In the genomic region with DNA sequence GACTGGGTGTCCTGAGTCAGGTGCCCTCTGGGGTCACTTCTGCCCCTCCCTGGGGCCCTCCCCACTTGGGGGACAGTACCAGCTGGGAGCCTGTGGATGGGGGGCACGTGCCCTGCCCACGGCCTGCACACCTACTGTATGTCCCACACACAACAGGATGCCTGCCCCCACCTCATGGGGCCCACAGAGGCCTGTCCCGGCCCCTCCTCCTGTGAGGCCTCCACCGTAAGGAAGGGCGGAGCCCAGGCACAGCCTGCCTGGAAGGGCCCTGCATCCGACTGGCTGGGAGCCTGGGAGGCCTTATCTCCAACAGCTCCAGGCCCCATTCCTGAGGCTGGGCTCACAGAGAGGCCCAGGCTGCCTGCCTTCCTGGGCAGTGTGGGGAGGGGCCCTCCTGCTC, we compare ENCODE assay signal across 1 cellular context.
TF ChIP-seq lines count a peak whose summit lies in the region.

No MANE protein-coding gene starts in this region.

TF ChIP-seq in HepG2, 621 proteins besides CTCF, POLR2A, EP300 and RAD21:
- TF ChIP-seq KLF15 (CRISPR knock-in tag; IDR thresholded peaks at IDR 0.05; ENCODE audit: borderline replicate concordance): no peak
- 0 out of 2 replicates have a peak, but pooled peaks have one; percentile 26 for TF ChIP-seq ZFX (CRISPR knock-in tag; IDR thresholded peaks at IDR 0.05; ENCODE audit: low read depth)
- no peak for TF ChIP-seq RARA (CRISPR knock-in tag; IDR thresholded peaks at IDR 0.05)
- peak; percentile 18; the same call in 1 of the 2 replicates for TF ChIP-seq ZFY (CRISPR knock-in tag; IDR thresholded peaks at IDR 0.05)
- no peak for TF ChIP-seq HMG20A (CRISPR knock-in tag; IDR thresholded peaks at IDR 0.05; ENCODE audit: borderline replicate concordance)
- TF ChIP-seq PHF20 (CRISPR knock-in tag; IDR thresholded peaks at IDR 0.05): no peak
